8 cellular contexts compared by ENCODE assay signal in the genomic region with DNA sequence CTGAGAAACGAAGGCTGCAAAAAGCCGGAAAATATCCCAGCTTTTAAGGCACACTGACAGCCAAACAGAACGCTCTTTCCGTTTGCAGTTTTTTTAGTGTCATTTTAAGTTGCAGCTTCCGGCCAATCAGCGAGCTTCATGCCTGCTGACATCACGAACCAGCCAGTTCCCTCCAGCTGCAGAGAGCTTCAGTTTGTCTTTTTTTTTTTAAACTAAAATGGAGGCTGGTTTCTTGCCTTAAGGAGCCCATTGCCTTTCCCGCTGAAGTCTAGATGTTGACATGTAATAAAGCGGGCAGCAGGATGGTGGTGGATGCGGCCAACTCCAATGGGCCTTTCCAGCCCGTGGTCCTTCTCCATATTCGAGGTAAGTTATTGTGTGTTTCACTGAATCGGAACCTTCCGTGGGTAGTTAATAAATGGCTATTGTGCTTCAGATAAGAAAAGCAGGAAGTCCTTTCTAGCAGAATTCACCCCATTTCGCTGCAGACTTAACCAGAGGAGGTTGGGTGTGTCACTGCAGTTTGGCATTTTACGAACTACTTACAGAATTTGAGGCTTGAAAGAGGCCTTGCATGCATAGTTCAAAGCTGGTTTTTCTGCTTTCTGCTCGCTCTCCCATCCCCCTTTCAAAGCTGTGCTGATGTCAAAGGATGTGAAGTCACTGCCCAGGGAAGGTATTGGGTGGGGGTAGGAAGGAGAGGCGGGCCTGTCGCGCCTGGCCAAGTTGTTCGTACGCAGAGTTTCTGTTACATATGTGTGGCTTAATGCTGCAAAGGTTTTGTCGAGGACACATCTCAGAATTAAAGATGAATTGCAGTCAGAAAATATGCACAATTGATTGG. TPM values are rescaled to one million over a fixed set of nuclear protein-coding genes. Genes with fewer than 3 reads are reported as not detected.
A peak's percentile ranks its signal among the peaks of the same experiment; 100 is the strongest.
DNase-seq lines count a peak whose midpoint lies in the region; ATAC-seq and TF ChIP-seq lines count a peak whose summit lies in the region.

No MANE protein-coding gene starts in this region.

- H3K4me1 ChIP-seq in colonic mucosa: peaks cover 17% of the 10 kb centered on the region

- DNase-seq in C1 segment of cervical spinal cord (lab: John Stamatoyannopoulos, UW) (peak; percentile 27 to 97 (median 85)), NCI-H524 (lab: John Stamatoyannopoulos, UW) (peak; percentile 94 to 97), colonic mucosa (peak; percentile 90), kidney tubule cell (ENCODE audit: low spot score) (peak; percentile 91)
- DNase-seq in activated CD4-positive, alpha-beta T cell treated with anti-CD3 and anti-CD28 coated beads for 4 hours: peak; percentile 76 to 77
- DNase-seq in stimulated activated CD4-positive, alpha-beta T cell treated with anti-CD3 and anti-CD28 coated beads, Interleukin-1b, Interleukin-23, amount 100 ng/mL, for 4 hours (ENCODE audit: low read depth in 2 of 2): peak; percentile 45 to 60

- peak overlapping the region; percentile 96 for H3K27ac ChIP-seq in colonic mucosa

- ATAC-seq in GM19328 (IDR thresholded peaks at IDR 0.05; ENCODE audit: unreplicated experiment): peak; percentile 83
- peak; percentile 90 for ATAC-seq in HG03460 (IDR thresholded peaks at IDR 0.05; ENCODE audit: unreplicated experiment)

- no peaks in the 10 kb centered on the region for H3K36me3 ChIP-seq in colonic mucosa

- TF ChIP-seq CTCF in colonic mucosa (IDR thresholded peaks at IDR 0.05): no peak

- H3K9me3 ChIP-seq in colonic mucosa: no peaks in the 10 kb centered on the region

- peak overlapping the region; percentile 80 to 98 for H3K9ac ChIP-seq in colonic mucosa (ENCODE audit: low read depth in 2 of 2, low read length in 2 of 2)

- no peaks in the 10 kb centered on the region for H3K27me3 ChIP-seq in colonic mucosa

- peak overlapping the region; percentile 40 for H3K4me3 ChIP-seq in colonic mucosa

- intact Hi-C loops in colonic mucosa (cut with DNase I): no loop called here

RNA-seq across cellular contexts. Expression of a gene that starts 48.4 kb away (rescaled TPM):
- 100 to 1,000 TPM; 146 to 153 TPM for total RNA-seq in colonic mucosa

Comparison
In these comparisons a context has a peak if more than half of its experiments do, and no peak if none do; other contexts are left out.
1. Peak in every context shown above with its lines: DNase-seq, ATAC-seq, H3K4me3 ChIP-seq and H3K27ac ChIP-seq.